9 cellular contexts compared by ENCODE assay signal in the genomic region with DNA sequence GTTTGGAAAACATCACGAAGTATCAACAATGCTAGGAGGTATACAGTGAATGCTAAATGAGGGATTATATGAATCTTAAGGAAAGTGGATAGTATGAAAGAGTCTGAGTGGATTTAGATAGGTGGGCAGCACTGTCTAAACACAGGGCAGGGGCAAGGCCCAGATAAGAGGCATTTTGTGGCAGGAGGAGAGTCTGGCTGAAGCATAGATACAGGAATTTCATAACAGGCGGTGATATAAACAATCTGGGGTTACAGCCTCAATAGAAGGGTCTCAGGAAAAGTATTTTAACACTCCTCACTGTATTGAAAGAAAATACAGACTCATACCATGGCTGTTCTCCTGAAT.
DNase-seq lines count a peak whose midpoint lies in the region; ATAC-seq and TF ChIP-seq lines count a peak whose summit lies in the region.
"Had no signal": no experiment of that assay in that cellular context is flagged by ENCODE, and none has a peak within 500 bp of the region (broad histone marks: within the 10 kb centered on the region; RNA-seq: fewer than 3 reads in every experiment).

No MANE protein-coding gene starts in this region.

- DNase-seq in activated naive CD4-positive, alpha-beta T cell treated with anti-CD3 and anti-CD28 coated beads for 36 hours, result no peak
- DNase-seq in fibroblast of lung (ENCODE audit: low read depth in 2 of 2) (no peak), neural crest cell (ENCODE audit: low read depth, low spot score) (no peak), posterior vena cava (ENCODE audit: low spot score) (no peak)
- DNase-seq: GDM1 had no signal

- H3K79me2 ChIP-seq in fibroblast of lung (ENCODE audit: control insufficient read depth, insufficient read depth, low read length), result no peaks in the 10 kb centered on the region

- H3K36me3 ChIP-seq in fibroblast of lung (ENCODE audit: control insufficient read depth, insufficient read depth, low read length) (peaks cover 3% of the 10 kb centered on the region), urinary bladder (ENCODE audit: insufficient read depth) (no peaks in the 10 kb centered on the region)

- peak overlapping the region; percentile 65 for H3K4me2 ChIP-seq in fibroblast of lung (ENCODE audit: extremely low read depth, insufficient read depth, low read length)

- intact Hi-C loops in activated naive CD4-positive, alpha-beta T cell treated with anti-CD3 and anti-CD28 coated beads for 36 hours (cut with micrococcal nuclease), result no loop called here
- intact Hi-C loops in posterior vena cava (cut with DNase I), result loop anchor here in 1 of 2 donors (10.0 kb wide), 1 partner anchor 737 kb away; no protein-coding TSS in a partner anchor

- H3K9ac ChIP-seq in fibroblast of lung (ENCODE audit: insufficient read depth, low read length), result no peak overlapping the region

- no peaks in the 10 kb centered on the region for H3K9me3 ChIP-seq in fibroblast of lung (ENCODE audit: control insufficient read depth, insufficient read depth, low read depth, low read length)

- H3K27me3 Mint-ChIP-seq in activated naive CD4-positive, alpha-beta T cell treated with anti-CD3 and anti-CD28 coated beads, Interleukin-2, amount 50 U/mL, for 24 hours, result no peaks in the 10 kb centered on the region
- H3K27me3 Mint-ChIP-seq in activated naive CD4-positive, alpha-beta T cell treated with anti-CD3 and anti-CD28 coated beads for 36 hours (ENCODE audit: low read depth), result no peaks in the 10 kb centered on the region
- H3K27me3 Mint-ChIP-seq in neural crest cell (ENCODE audit: low read depth), result no peaks in the 10 kb centered on the region

- peaks cover 35% of the 10 kb centered on the region for H3K36me3 Mint-ChIP-seq in activated naive CD4-positive, alpha-beta T cell treated with anti-CD3 and anti-CD28 coated beads, Interleukin-2, amount 50 U/mL, for 24 hours
- peaks cover 31% of the 10 kb centered on the region for H3K36me3 Mint-ChIP-seq in activated naive CD4-positive, alpha-beta T cell treated with anti-CD3 and anti-CD28 coated beads for 36 hours (ENCODE audit: low read depth)
- peaks cover 34% of the 10 kb centered on the region for H3K36me3 Mint-ChIP-seq in neural crest cell (ENCODE audit: low read depth)

- H3K27ac ChIP-seq in fibroblast of lung (ENCODE audit: insufficient read depth, low read length) (peak overlapping the region; percentile 66), urinary bladder (ENCODE audit: low read depth) (peak overlapping the region; percentile 81)

- H3K4me1 Mint-ChIP-seq in activated naive CD4-positive, alpha-beta T cell treated with anti-CD3 and anti-CD28 coated beads, Interleukin-2, amount 50 U/mL, for 24 hours, result peaks cover 46% of the 10 kb centered on the region
- H3K4me1 Mint-ChIP-seq in activated naive CD4-positive, alpha-beta T cell treated with anti-CD3 and anti-CD28 coated beads for 36 hours (ENCODE audit: low read depth), result peaks cover 44% of the 10 kb centered on the region
- peaks cover 27% of the 10 kb centered on the region for H3K4me1 Mint-ChIP-seq in neural crest cell

- 55% methylated on average over 2 of the region's 2 CpGs for WGBS in urinary bladder

- no peak overlapping the region for H2AFZ ChIP-seq in fibroblast of lung (ENCODE audit: low read length)

- no peaks in the 10 kb centered on the region for H4K20me1 ChIP-seq in fibroblast of lung (ENCODE audit: control insufficient read depth, extremely low read depth, insufficient read depth, low read length)

- H3K4me3 ChIP-seq in fibroblast of lung (replicated peaks in 1 of 4; ENCODE audit: control extremely low read depth in 1 of 4, insufficient read depth in 1 of 4, low read depth in 3 of 4, low read length in 4 of 4), result no peak overlapping the region
- H3K4me3 ChIP-seq in urinary bladder (ENCODE audit: low read depth, low read length), result no peak overlapping the region

- no peak overlapping the region for H3K4me3 Mint-ChIP-seq in activated naive CD4-positive, alpha-beta T cell treated with anti-CD3 and anti-CD28 coated beads, Interleukin-2, amount 50 U/mL, for 24 hours
- no peak overlapping the region for H3K4me3 Mint-ChIP-seq in activated naive CD4-positive, alpha-beta T cell treated with anti-CD3 and anti-CD28 coated beads for 36 hours
- H3K4me3 Mint-ChIP-seq in neural crest cell, result peak overlapping the region; percentile 0

- peaks cover 12% of the 10 kb centered on the region for H3K4me1 ChIP-seq in fibroblast of lung (ENCODE audit: control insufficient read depth, extremely low read depth, insufficient read depth, low read length)
- H3K4me1 ChIP-seq in urinary bladder (ENCODE audit: insufficient read depth), result no peaks in the 10 kb centered on the region

- no peak for ATAC-seq in HG02885 (IDR thresholded peaks at IDR 0.05; ENCODE audit: poor library complexity, unreplicated experiment)
- ATAC-seq in HG02588 (IDR thresholded peaks at IDR 0.05; ENCODE audit: unreplicated experiment), result no peak

- CTCF ChIA-PET in activated naive CD4-positive, alpha-beta T cell treated with anti-CD3 and anti-CD28 coated beads for 36 hours (lab: Charles Lee), result no interaction called here

- peaks cover 13% of the 10 kb centered on the region for H3K9me3 Mint-ChIP-seq in activated naive CD4-positive, alpha-beta T cell treated with anti-CD3 and anti-CD28 coated beads, Interleukin-2, amount 50 U/mL, for 24 hours
- peaks cover 24% of the 10 kb centered on the region for H3K9me3 Mint-ChIP-seq in activated naive CD4-positive, alpha-beta T cell treated with anti-CD3 and anti-CD28 coated beads for 36 hours
- H3K9me3 Mint-ChIP-seq in neural crest cell, result peaks cover 18% of the 10 kb centered on the region

- H3K27me3 ChIP-seq in fibroblast of lung (ENCODE audit: control insufficient read depth, insufficient read depth, low read length), result no peaks in the 10 kb centered on the region

- no peak for TF ChIP-seq CTCF in fibroblast of lung (conservative IDR thresholded peaks at IDR 0.05 in 1 of 2, IDR thresholded peaks at IDR 0.05 in 1 of 2; ENCODE audit: low read depth in 1 of 2, low read length in 2 of 2)
- no peak for TF ChIP-seq CTCF in neural crest cell (conservative IDR thresholded peaks at IDR 0.05)

- H3K27ac Mint-ChIP-seq in activated naive CD4-positive, alpha-beta T cell treated with anti-CD3 and anti-CD28 coated beads, Interleukin-2, amount 50 U/mL, for 24 hours, result peak overlapping the region; percentile 91
- H3K27ac Mint-ChIP-seq in activated naive CD4-positive, alpha-beta T cell treated with anti-CD3 and anti-CD28 coated beads for 36 hours, result no peak overlapping the region
- no peak overlapping the region for H3K27ac Mint-ChIP-seq in neural crest cell (ENCODE audit: unreplicated experiment)
